Comparison of ENCODE assay signal across 8 cellular contexts in the genomic region with DNA sequence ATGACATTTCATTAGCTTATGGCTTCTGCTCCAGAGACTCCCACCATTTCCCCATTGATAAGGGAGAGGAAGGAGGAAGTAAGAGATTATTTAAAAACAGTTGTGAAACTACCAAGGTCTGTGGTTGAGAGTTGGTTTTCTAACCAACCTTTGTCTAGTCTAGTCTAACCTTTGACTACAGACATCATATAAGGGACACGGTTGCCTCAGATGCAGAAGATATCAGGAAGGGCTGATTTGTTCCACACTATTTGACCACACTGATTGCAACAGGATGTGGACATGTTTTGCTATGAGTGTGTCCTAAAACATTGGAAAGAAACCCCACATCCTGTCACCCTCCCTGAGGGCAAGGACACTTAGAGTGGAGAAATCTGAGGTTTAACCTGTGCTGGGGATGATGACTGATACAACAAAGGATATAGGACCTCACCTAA. TPM values are rescaled to one million over a fixed set of nuclear protein-coding genes. Genes with fewer than 3 reads are reported as not detected.
DNase-seq lines count a peak whose midpoint lies in the region; ATAC-seq and TF ChIP-seq lines count a peak whose summit lies in the region.

No MANE protein-coding gene starts in this region.

- TF ChIP-seq POLR2A in testis (IDR thresholded peaks at IDR 0.05), result no peak

- DNase-seq in activated naive CD4-positive, alpha-beta T cell (lab: John Stamatoyannopoulos, UW), result no peak
- peak; percentile 74 for DNase-seq in T-helper 2 cell treated with Interferon-gamma antibody and Interleukin-4, amounts not matched to agents 5 μg/mL and 100 μg/mL, for 36 hours (ENCODE audit: low spot score)
- no peak for DNase-seq in HUDEP-2 (lab: John Stamatoyannopoulos, UW; ENCODE audit: unreplicated experiment in 76 of 76)
- DNase-seq in A172 (ENCODE audit: low spot score), result no peak
- DNase-seq in testis, result no peak

- H3K4me3 Mint-ChIP-seq in activated naive CD4-positive, alpha-beta T cell treated with anti-CD3 and anti-CD28 coated beads, Interleukin-2, amount 50 U/mL, for 24 hours, result peak overlapping the region; percentile 20
- H3K4me3 Mint-ChIP-seq in T-helper 2 cell treated with Interferon-gamma antibody and Interleukin-4, amounts not matched to agents 5 μg/mL and 100 μg/mL, for 36 hours, result peak overlapping the region; percentile 38

- 68 to 77% methylated on average over 1 of the region's 1 CpG for WGBS in testis, 2 donors

- peak overlapping the region; percentile 74 for H3K27ac ChIP-seq in neutrophil
- no peak overlapping the region for H3K27ac ChIP-seq in testis

- H3K9me3 Mint-ChIP-seq in activated naive CD4-positive, alpha-beta T cell treated with anti-CD3 and anti-CD28 coated beads, Interleukin-2, amount 50 U/mL, for 24 hours, result peaks cover 5% of the 10 kb centered on the region
- H3K9me3 Mint-ChIP-seq in T-helper 2 cell treated with Interferon-gamma antibody and Interleukin-4, amounts not matched to agents 5 μg/mL and 100 μg/mL, for 36 hours, result no peaks in the 10 kb centered on the region

- H3K36me3 Mint-ChIP-seq in activated naive CD4-positive, alpha-beta T cell treated with anti-CD3 and anti-CD28 coated beads, Interleukin-2, amount 50 U/mL, for 24 hours, result peaks cover 3% of the 10 kb centered on the region
- H3K36me3 Mint-ChIP-seq in T-helper 2 cell treated with Interferon-gamma antibody and Interleukin-4, amounts not matched to agents 5 μg/mL and 100 μg/mL, for 36 hours (ENCODE audit: low read depth), result peaks cover 19% of the 10 kb centered on the region

- H3K27me3 ChIP-seq in neutrophil (no peaks in the 10 kb centered on the region), testis (no peaks in the 10 kb centered on the region)

- H3K9me3 ChIP-seq in neutrophil (no peaks in the 10 kb centered on the region), testis (no peaks in the 10 kb centered on the region)

- peaks cover 53% of the 10 kb centered on the region for H3K4me1 Mint-ChIP-seq in activated naive CD4-positive, alpha-beta T cell treated with anti-CD3 and anti-CD28 coated beads, Interleukin-2, amount 50 U/mL, for 24 hours
- H3K4me1 Mint-ChIP-seq in T-helper 2 cell treated with Interferon-gamma antibody and Interleukin-4, amounts not matched to agents 5 μg/mL and 100 μg/mL, for 36 hours (ENCODE audit: low read depth), result peaks cover 60% of the 10 kb centered on the region

- no peaks in the 10 kb centered on the region for H3K27me3 Mint-ChIP-seq in activated naive CD4-positive, alpha-beta T cell treated with anti-CD3 and anti-CD28 coated beads, Interleukin-2, amount 50 U/mL, for 24 hours
- H3K27me3 Mint-ChIP-seq in T-helper 2 cell treated with Interferon-gamma antibody and Interleukin-4, amounts not matched to agents 5 μg/mL and 100 μg/mL, for 36 hours (ENCODE audit: low read depth), result peaks cover 61% of the 10 kb centered on the region

- peaks cover 49 to 50% of the 10 kb centered on the region in 2 experiments for H3K4me1 ChIP-seq in neutrophil (ENCODE audit: control insufficient read depth in 1 of 2, insufficient read depth in 1 of 2, low read depth in 1 of 2, low read length in 1 of 2)
- H3K4me1 ChIP-seq in testis, result no peaks in the 10 kb centered on the region

- H3K4me3 ChIP-seq in neutrophil (ENCODE audit: low read depth in 1 of 2, low read length in 1 of 2), result peak overlapping the region; percentile 32 to 37
- H3K4me3 ChIP-seq in testis, result no peak overlapping the region

- no peaks in the 10 kb centered on the region for H3K36me3 ChIP-seq in neutrophil
- H3K36me3 ChIP-seq in testis (ENCODE audit: low read depth, missing control alignments), result no peaks in the 10 kb centered on the region

- intact Hi-C loops in testis (cut with DNase I; ENCODE audit: low total_unique reads), result no loop called here

- no peak for TF ChIP-seq CTCF in neutrophil (IDR thresholded peaks at IDR 0.05)
- no peak for TF ChIP-seq CTCF in testis (IDR thresholded peaks at IDR 0.05)

- ATAC-seq in HG03097 (IDR thresholded peaks at IDR 0.05; ENCODE audit: low FRiP score, unreplicated experiment), result peak; percentile 43

- peak overlapping the region; percentile 66 for H3K27ac Mint-ChIP-seq in activated naive CD4-positive, alpha-beta T cell treated with anti-CD3 and anti-CD28 coated beads, Interleukin-2, amount 50 U/mL, for 24 hours
- peak overlapping the region; percentile 44 for H3K27ac Mint-ChIP-seq in T-helper 2 cell treated with Interferon-gamma antibody and Interleukin-4, amounts not matched to agents 5 μg/mL and 100 μg/mL, for 36 hours

RNA-seq across cellular contexts. Expression of gene COQ2, which starts 53.0 kb away (rescaled TPM):
- total RNA-seq in A172 (2014; rRNA removed; shearing (Covaris generic)), result 29.8 and 42.2 TPM in 2 replicates
- 10 to 100 TPM; 18.8 to 19.4 TPM for total RNA-seq in testis
- polyA plus RNA-seq in testis (ENCODE audit: insufficient read depth, low read depth, low replicate concordance), result 9.5 TPM

Comparison
In these comparisons a context has a peak if more than half of its experiments do, and no peak if none do; other contexts are left out.
1. H3K4me3 ChIP-seq: peak in neutrophil (2 of 2); none in testis (0 of 2).